15 cellular contexts compared by ENCODE assay signal in genomic region chr19:35120898-35121297, GRCh38. TPM values are rescaled to one million over a fixed set of nuclear protein-coding genes. Genes with fewer than 3 reads are reported as not detected.
DNase-seq lines count a peak whose midpoint lies in the region; ATAC-seq, FAIRE-seq and TF ChIP-seq lines count a peak whose summit lies in the region.
"Had no signal": no experiment of that assay in that cellular context is flagged by ENCODE, and none has a peak within 500 bp of the region (broad histone marks: within the 10 kb centered on the region; RNA-seq: fewer than 3 reads in every experiment).

No MANE protein-coding gene starts in this region.

- DNase-seq in HT-29 (ENCODE audit: low spot score) = peak; percentile 35
- no peak for DNase-seq in caudate nucleus (lab: John Stamatoyannopoulos, UW)
- no peak for DNase-seq in tibial artery
- no peak for DNase-seq in GM19239 (ENCODE audit: insufficient read length, low spot score)
- no peak for DNase-seq in frontal cortex (ENCODE audit: low spot score in 2 of 2)
- DNase-seq in activated T-cell treated with anti-CD3 and anti-CD28 coated beads, Interleukin-2, amount 50 U/mL, for 72 hours = no peak
- DNase-seq: cerebellar nuclear complex; stimulated activated CD4-positive, alpha-beta T cell treated with anti-CD3 and anti-CD28 coated beads, Interleukin-12 subunit alpha, Interleukin-12 subunit beta, amount 100 ng/mL, for 4 hours had no signal

- H3K9me3 ChIP-seq in mucosa of rectum (ENCODE audit: control insufficient read depth in 2 of 2, low read length in 2 of 2) (no peaks in the 10 kb centered on the region), tibial artery (no peaks in the 10 kb centered on the region)
- H3K9me3 ChIP-seq: SJSA1 had no signal

- H3K4me1 ChIP-seq in mucosa of rectum (ENCODE audit: control insufficient read depth in 2 of 2, insufficient read depth in 2 of 2, low read length in 2 of 2) = peaks cover 44 to 58% of the 10 kb centered on the region in 2 donors
- H3K4me1 ChIP-seq in tibial artery = peaks cover 14 to 54% (median 26%) of the 10 kb centered on the region in 4 donors

- no peak overlapping the region for H3K4me3 Mint-ChIP-seq in activated T-cell treated with anti-CD3 and anti-CD28 coated beads, Interleukin-2, amount 50 U/mL, for 72 hours
- H3K4me3 Mint-ChIP-seq: activated naive CD4-positive, alpha-beta T cell treated with anti-CD3 and anti-CD28 coated beads, Interleukin-2, amount 50 U/mL, for 24 hours; memory B cell had no signal

- no peaks in the 10 kb centered on the region for H3K9me3 Mint-ChIP-seq in activated T-cell treated with anti-CD3 and anti-CD28 coated beads, Interleukin-2, amount 50 U/mL, for 72 hours
- H3K9me3 Mint-ChIP-seq: activated naive CD4-positive, alpha-beta T cell treated with anti-CD3 and anti-CD28 coated beads, Interleukin-2, amount 50 U/mL, for 24 hours; memory B cell had no signal

- FAIRE-seq in GM19239 (lab: Jason Lieb, UNC) (no peak), frontal cortex (lab: Jason Lieb, UNC) (no peak)

- H3K36me3 ChIP-seq in mucosa of rectum (ENCODE audit: control insufficient read depth in 2 of 2, insufficient read depth in 2 of 2, low read length in 2 of 2) (peaks cover 31 to 46% of the 10 kb centered on the region in 2 donors), tibial artery (peaks cover 0 to 5% (median 0%) of the 10 kb centered on the region in 3 donors)
- H3K36me3 ChIP-seq: SJSA1 had no signal

- peaks cover 16% of the 10 kb centered on the region for H3K4me1 Mint-ChIP-seq in activated T-cell treated with anti-CD3 and anti-CD28 coated beads, Interleukin-2, amount 50 U/mL, for 72 hours (ENCODE audit: low read depth)

- H3K9ac ChIP-seq in mucosa of rectum (ENCODE audit: low read depth in 1 of 2, low read length in 2 of 2) = peak overlapping the region in 1 of 2 donors; percentile 100

- H3K27me3 Mint-ChIP-seq in activated T-cell treated with anti-CD3 and anti-CD28 coated beads, Interleukin-2, amount 50 U/mL, for 72 hours (ENCODE audit: low read depth) = no peaks in the 10 kb centered on the region
- H3K27me3 Mint-ChIP-seq: activated naive CD4-positive, alpha-beta T cell treated with anti-CD3 and anti-CD28 coated beads, Interleukin-2, amount 50 U/mL, for 24 hours; memory B cell had no signal

- peak overlapping the region; percentile 39 to 52 for H3K4me3 ChIP-seq in mucosa of rectum (ENCODE audit: low read length in 2 of 2)
- H3K4me3 ChIP-seq in tibial artery = no peak overlapping the region
- H3K4me3 ChIP-seq: SJSA1 had no signal

- no peaks in the 10 kb centered on the region for H3K36me3 Mint-ChIP-seq in activated T-cell treated with anti-CD3 and anti-CD28 coated beads, Interleukin-2, amount 50 U/mL, for 72 hours (ENCODE audit: insufficient read depth in 2 of 2)
- H3K36me3 Mint-ChIP-seq: activated naive CD4-positive, alpha-beta T cell treated with anti-CD3 and anti-CD28 coated beads, Interleukin-2, amount 50 U/mL, for 24 hours; memory B cell had no signal

- no peak for ATAC-seq in GM19467 (IDR thresholded peaks at IDR 0.05; ENCODE audit: unreplicated experiment)
- ATAC-seq in activated T-cell treated with anti-CD3 and anti-CD28 coated beads, Interleukin-2, amount 50 U/mL, for 72 hours (replicated peaks in 1 of 2) = no peak

- intact Hi-C loops in tibial artery (cut with DNase I; ENCODE audit: low total_unique reads) = loop anchor here (10.0 kb wide), 1 partner anchor 594 kb away; the partner anchor contains the start of gene KMT2B

- H3K27me3 ChIP-seq in mucosa of rectum (ENCODE audit: control insufficient read depth in 2 of 2, insufficient read depth in 2 of 2, low read length in 2 of 2) = no peaks in the 10 kb centered on the region
- no peaks in the 10 kb centered on the region for H3K27me3 ChIP-seq in tibial artery
- H3K27me3 ChIP-seq: SJSA1 had no signal

- no peak for TF ChIP-seq CTCF in tibial artery (IDR thresholded peaks at IDR 0.05)

- no peak overlapping the region for H3K27ac Mint-ChIP-seq in activated T-cell treated with anti-CD3 and anti-CD28 coated beads, Interleukin-2, amount 50 U/mL, for 72 hours
- H3K27ac Mint-ChIP-seq: activated naive CD4-positive, alpha-beta T cell treated with anti-CD3 and anti-CD28 coated beads, Interleukin-2, amount 50 U/mL, for 24 hours; memory B cell had no signal

- H3K27ac ChIP-seq in caudate nucleus (ENCODE audit: low read depth, low read length) (peak overlapping the region; percentile 32), mucosa of rectum (ENCODE audit: low read depth in 2 of 2, low read length in 2 of 2) (peak overlapping the region; percentile 99 to 100), tibial artery (peak overlapping the region; percentile 31 to 32)
- H3K27ac ChIP-seq: SJSA1, VCaP had no signal

RNA-seq across cellular contexts. Expression of gene FXYD3, which starts 5.3 kb away (rescaled TPM):
- total RNA-seq in HT-29 (2014; rRNA removed; shearing (Covaris generic)) = 15.8 and 38.9 TPM in 2 replicates
- total RNA-seq in frontal cortex = not detected
- not detected for total RNA-seq in activated T-cell treated with anti-CD3 and anti-CD28 coated beads, Interleukin-2, amount 50 U/mL, for 72 hours
- total RNA-seq: epithelial cell of proximal tubule, SJSA1 had no signal

RNA-seq across cellular contexts. Expression of gene LGI4, which starts 14.0 kb away (rescaled TPM):
- not detected in 2 replicates for total RNA-seq in HT-29 (2014; rRNA removed; shearing (Covaris generic))
- 9.0 TPM for total RNA-seq in frontal cortex
- under 1 TPM; 0.72 to 1.00 TPM for total RNA-seq in activated T-cell treated with anti-CD3 and anti-CD28 coated beads, Interleukin-2, amount 50 U/mL, for 72 hours
- total RNA-seq: epithelial cell of proximal tubule, SJSA1 had no signal

RNA-seq across cellular contexts. Expression of gene FXYD1, which starts 17.7 kb away (rescaled TPM):
- not detected in 2 replicates for total RNA-seq in HT-29 (2014; rRNA removed; shearing (Covaris generic))
- total RNA-seq in frontal cortex = not detected
- total RNA-seq in activated T-cell treated with anti-CD3 and anti-CD28 coated beads, Interleukin-2, amount 50 U/mL, for 72 hours = 1 to 10 TPM; 1.6 to 2.0 TPM
- total RNA-seq: epithelial cell of proximal tubule, SJSA1 had no signal

RNA-seq across cellular contexts. Expression of gene FXYD7, which starts 22.2 kb away (rescaled TPM):
- not detected in 2 replicates for total RNA-seq in HT-29 (2014; rRNA removed; shearing (Covaris generic))
- total RNA-seq in frontal cortex = 10.6 TPM
- total RNA-seq in activated T-cell treated with anti-CD3 and anti-CD28 coated beads, Interleukin-2, amount 50 U/mL, for 72 hours = 1 to 10 TPM; 1.0 to 1.2 TPM
- total RNA-seq: epithelial cell of proximal tubule, SJSA1 had no signal

RNA-seq across cellular contexts. Expression of gene FXYD5, which starts 33.6 kb away (rescaled TPM):
- total RNA-seq in HT-29 (2014; rRNA removed; shearing (Covaris generic)) = 46.4 and 48.2 TPM in 2 replicates
- total RNA-seq in frontal cortex = not detected
- total RNA-seq in activated T-cell treated with anti-CD3 and anti-CD28 coated beads, Interleukin-2, amount 50 U/mL, for 72 hours = 100 to 1,000 TPM; 331 to 342 TPM

Comparison
In these comparisons a context has a peak if more than half of its experiments do, and no peak if none do; other contexts are left out.
1. H3K27ac ChIP-seq: peak in every context shown above with its lines; median percentile 100 in mucosa of rectum; 32 in caudate nucleus; 32 in tibial artery.
2. H3K4me3 ChIP-seq: peak in mucosa of rectum (2 of 2); none in tibial artery (0 of 2).
3. RNA of gene FXYD3, which starts 5.3 kb away (total RNA-seq): 15.8 to 38.9 TPM in HT-29; not detected in frontal cortex (single experiment) and not detected in activated T-cell treated with anti-CD3 and anti-CD28 coated beads, Interleukin-2, amount 50 U/mL, for 72 hours; every median in the first group is over 10 times any median in the second.